1 cellular context compared by ENCODE assay signal in genomic region chr16:20504418-20504817, GRCh38.
TF ChIP-seq lines count a peak whose summit lies in the region.

No MANE protein-coding gene starts in this region.

TF ChIP-seq in HepG2, 621 proteins besides CTCF, POLR2A, EP300 and RAD21 (continued from another document):
- TF ChIP-seq RBM22 (optimal IDR thresholded peaks at IDR 0.05; ENCODE audit: low read length) (no peak), ZNF292 (CRISPR knock-in tag; IDR thresholded peaks at IDR 0.05; ENCODE audit: borderline replicate concordance, low read depth) (no peak), MYPOP (CRISPR knock-in tag; IDR thresholded peaks at IDR 0.05) (no peak), ZBTB4 (CRISPR knock-in tag; IDR thresholded peaks at IDR 0.05; ENCODE audit: borderline replicate concordance) (no peak), RXRA (CRISPR knock-in tag; IDR thresholded peaks at IDR 0.05) (no peak), NR2F2 (IDR thresholded peaks at IDR 0.05; ENCODE audit: borderline replicate concordance, low read depth) (no peak), ZBTB42 (CRISPR knock-in tag; IDR thresholded peaks at IDR 0.05) (no peak), ZNF136 (CRISPR knock-in tag; IDR thresholded peaks at IDR 0.05; ENCODE audit: low read depth) (no peak), ZNF660 (CRISPR knock-in tag; IDR thresholded peaks at IDR 0.05; ENCODE audit: borderline replicate concordance, low read depth) (no peak), HNRNPH1 (optimal IDR thresholded peaks at IDR 0.05; ENCODE audit: low read depth, low read length) (no peak), BCL6 (CRISPR knock-in tag; IDR thresholded peaks at IDR 0.05) (no peak)
